ENCODE assay signal across 19 cellular contexts in genomic region chr4:1404573-1405248, GRCh38. TPM values are rescaled to one million over a fixed set of nuclear protein-coding genes. Genes with fewer than 3 reads are reported as not detected.
DNase-seq lines count a peak whose midpoint lies in the region; ATAC-seq and TF ChIP-seq lines count a peak whose summit lies in the region.
"Had no signal": no experiment of that assay in that cellular context is flagged by ENCODE, and none has a peak within 500 bp of the region (broad histone marks: within the 10 kb centered on the region; RNA-seq: fewer than 3 reads in every experiment).

No MANE protein-coding gene starts in this region.

- TF ChIP-seq CTCF in CD14-positive monocyte (IDR thresholded peaks at IDR 0.05) (no peak), GM13976 (IDR thresholded peaks at IDR 0.05; ENCODE audit: borderline replicate concordance, control extremely low read depth, extremely low read depth, insufficient read depth, missing control alignments) (no peak)

- peak overlapping the region in 1 of 2 donors; percentile 78 for H3K4me3 Mint-ChIP-seq in CD14-positive monocyte
- no peak overlapping the region for H3K4me3 Mint-ChIP-seq in activated naive CD8-positive, alpha-beta T cell treated with anti-CD3 and anti-CD28 coated beads, Interleukin-2, amount 50 U/mL, for 24 hours

- no peaks in the 10 kb centered on the region for H3K4me1 Mint-ChIP-seq in CD14-positive monocyte
- H3K4me1 Mint-ChIP-seq in activated naive CD8-positive, alpha-beta T cell treated with anti-CD3 and anti-CD28 coated beads, Interleukin-2, amount 50 U/mL, for 24 hours: peaks cover 4% of the 10 kb centered on the region
- H3K4me1 Mint-ChIP-seq: memory B cell had no signal

- intact Hi-C loops in CD14-positive monocyte (cut with micrococcal nuclease): no loop called here

- peak; percentile 28 for DNase-seq in activated CD4-positive, CD25-positive, alpha-beta regulatory T cell treated with anti-CD3 and anti-CD28 coated beads, Interleukin-2, amount 50 U/mL, for 72 hours
- DNase-seq in CD14-positive monocyte (ENCODE audit: low spot score) (peak; percentile 40), mesenteric fat pad (ENCODE audit: low spot score) (peak; percentile 81), GM13976 (ENCODE audit: low spot score) (no peak)
- peak; percentile 7 for DNase-seq in activated naive CD8-positive, alpha-beta T cell treated with anti-CD3 and anti-CD28 coated beads, Interleukin-2, amount 50 U/mL, for 24 hours
- DNase-seq in stimulated activated CD4-positive, alpha-beta T cell treated with anti-CD3 and anti-CD28 coated beads, Interleukin-4, amount 100 ng/mL, for 4 hours: no peak
- DNase-seq: activated CD4-positive, alpha-beta T cell treated with anti-CD3 and anti-CD28 coated beads, Interleukin-2, amount 50 U/mL, for 1 hour; DMS153; GM23248; NCI-H1436; NCI-H774 had no signal

- H3K36me3 Mint-ChIP-seq in CD14-positive monocyte: peaks cover 0 to 4% of the 10 kb centered on the region in 2 donors
- peaks cover 3% of the 10 kb centered on the region for H3K36me3 Mint-ChIP-seq in activated naive CD8-positive, alpha-beta T cell treated with anti-CD3 and anti-CD28 coated beads, Interleukin-2, amount 50 U/mL, for 24 hours (ENCODE audit: low read depth)
- H3K36me3 Mint-ChIP-seq: memory B cell had no signal

- in situ Hi-C loops in GM13976 (cut with MboI; ENCODE audit: low sequenced_read_pairs, unreplicated experiment): no loop called here

- peaks cover 71 to 96% (median 80%) of the 10 kb centered on the region in 3 donors for H3K27me3 Mint-ChIP-seq in CD14-positive monocyte (ENCODE audit: low read depth in 3 of 3)
- peaks cover 59% of the 10 kb centered on the region for H3K27me3 Mint-ChIP-seq in activated naive CD8-positive, alpha-beta T cell treated with anti-CD3 and anti-CD28 coated beads, Interleukin-2, amount 50 U/mL, for 24 hours

- no peak for ATAC-seq in activated CD4-positive, CD25-positive, alpha-beta regulatory T cell treated with anti-CD3 and anti-CD28 coated beads, Interleukin-2, amount 50 U/mL, for 24 hours
- no peak for ATAC-seq in activated naive CD8-positive, alpha-beta T cell treated with anti-CD3 and anti-CD28 coated beads, Interleukin-2, amount 50 U/mL, for 24 hours
- no peak for ATAC-seq in HG03342 (IDR thresholded peaks at IDR 0.05; ENCODE audit: unreplicated experiment)
- ATAC-seq: A549; naive thymus-derived CD8-positive, alpha-beta T cell had no signal

- H3K27ac Mint-ChIP-seq in CD14-positive monocyte: no peak overlapping the region
- H3K27ac Mint-ChIP-seq in activated naive CD8-positive, alpha-beta T cell treated with anti-CD3 and anti-CD28 coated beads, Interleukin-2, amount 50 U/mL, for 24 hours: no peak overlapping the region
- H3K27ac Mint-ChIP-seq: memory B cell, progenitor cell of endocrine pancreas had no signal

- H3K9me3 Mint-ChIP-seq in CD14-positive monocyte: peaks cover 1 to 46% (median 23%) of the 10 kb centered on the region in 7 donors
- no peaks in the 10 kb centered on the region for H3K9me3 Mint-ChIP-seq in activated naive CD8-positive, alpha-beta T cell treated with anti-CD3 and anti-CD28 coated beads, Interleukin-2, amount 50 U/mL, for 24 hours
- H3K9me3 Mint-ChIP-seq: memory B cell had no signal

RNA-seq across cellular contexts. Expression of gene NKX1-1, which starts 1.5 kb away (rescaled TPM):
- not detected for polyA plus RNA-seq in CD14-positive monocyte
- total RNA-seq in mesenteric fat pad: not detected
- total RNA-seq: adrenal gland; GM23248; naive thymus-derived CD8-positive, alpha-beta T cell; progenitor cell of endocrine pancreas; thoracic aorta had no signal
- polyA plus RNA-seq: A549; adrenal gland; GM23248; naive thymus-derived CD8-positive, alpha-beta T cell had no signal

RNA-seq across cellular contexts. Expression of gene UVSSA, which starts 57.7 kb away (rescaled TPM):
- polyA plus RNA-seq in CD14-positive monocyte: 1 to 10 TPM; 2.6 to 4.8 TPM
- 19.0 TPM for total RNA-seq in mesenteric fat pad

Comparison
In these comparisons a context has a peak if more than half of its experiments do, and no peak if none do; other contexts are left out.
1. DNase-seq: peak in activated CD4-positive, CD25-positive, alpha-beta regulatory T cell treated with anti-CD3 and anti-CD28 coated beads, Interleukin-2, amount 50 U/mL, for 72 hours (single experiment), CD14-positive monocyte (single experiment), activated naive CD8-positive, alpha-beta T cell treated with anti-CD3 and anti-CD28 coated beads, Interleukin-2, amount 50 U/mL, for 24 hours (single experiment) and mesenteric fat pad (single experiment); none in stimulated activated CD4-positive, alpha-beta T cell treated with anti-CD3 and anti-CD28 coated beads, Interleukin-4, amount 100 ng/mL, for 4 hours (0 of 2) and GM13976 (single experiment).